Comparison of ENCODE assay signal across 29 cellular contexts in the genomic region with DNA sequence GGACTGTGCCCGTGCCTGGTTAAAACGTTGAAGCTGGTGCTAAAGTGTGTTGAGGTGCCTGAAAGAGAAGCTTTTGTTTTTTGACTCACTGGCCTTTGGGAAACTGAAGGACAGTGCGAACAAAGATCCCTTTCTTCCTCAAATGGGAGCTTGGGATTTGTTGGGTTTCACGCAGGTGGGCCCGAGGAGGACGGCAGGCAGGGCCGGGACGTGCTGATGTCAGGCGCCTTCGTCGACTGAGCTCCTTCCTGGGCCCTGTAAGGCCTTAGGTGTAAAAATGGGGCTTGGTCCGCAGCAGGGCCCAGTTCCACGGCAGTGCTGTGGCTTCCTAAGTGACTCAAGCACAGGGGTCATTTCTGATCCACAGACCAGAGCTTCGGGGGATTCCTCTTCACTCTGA.
"Had no signal": no experiment of that assay in that cellular context is flagged by ENCODE, and none has a peak within 500 bp of the region (broad histone marks: within the 10 kb centered on the region; RNA-seq: fewer than 3 reads in every experiment).

No MANE protein-coding gene starts in this region.

- H3K4me3 Mint-ChIP-seq: activated CD4-positive, alpha-beta memory T cell treated with anti-CD3 and anti-CD28 coated beads, Interleukin-2, amount 10 ng/mL, durations not matched to agents 7 days and 5 days; activated CD4-positive, alpha-beta T cell treated with anti-CD3 and anti-CD28 coated beads, Interleukin-2, amount 10 ng/mL, durations not matched to agents 24 days and 14 days; activated naive CD4-positive, alpha-beta T cell treated with anti-CD3 and anti-CD28 coated beads, Interleukin-2, amount 10 ng/mL, durations not matched to agents 7 days and 5 days; activated naive CD8-positive, alpha-beta T cell treated with anti-CD3 and anti-CD28 coated beads, Interleukin-2, amount 10 ng/mL, durations not matched to agents 7 days and 5 days; activated T-cell treated with anti-CD3 and anti-CD28 coated beads, Interleukin-2, amount 50 U/mL, for 24 hours; effector memory CD8-positive, alpha-beta T cell; nephron progenitor cell; stimulated activated naive B cell treated with anti-CD40 and anti-IgM and Interleukin-4, amounts not matched to agents 10 μg/mL and 1 μg/mL and 100 μg/mL, for 72 hours; T-helper 1 cell treated with Interleukin-12 subunit alpha and Interleukin-12 subunit beta and Interleukin-4 antibody, amounts not matched to agents 30 μg/mL and 1 μg/mL, for 36 hours had no signal

- H3K27me3 Mint-ChIP-seq: activated CD4-positive, alpha-beta memory T cell treated with anti-CD3 and anti-CD28 coated beads, Interleukin-2, amount 10 ng/mL, durations not matched to agents 7 days and 5 days; activated CD4-positive, alpha-beta T cell treated with anti-CD3 and anti-CD28 coated beads, Interleukin-2, amount 10 ng/mL, durations not matched to agents 24 days and 14 days; activated naive CD4-positive, alpha-beta T cell treated with anti-CD3 and anti-CD28 coated beads, Interleukin-2, amount 10 ng/mL, durations not matched to agents 7 days and 5 days; activated naive CD8-positive, alpha-beta T cell treated with anti-CD3 and anti-CD28 coated beads, Interleukin-2, amount 10 ng/mL, durations not matched to agents 7 days and 5 days; activated T-cell treated with anti-CD3 and anti-CD28 coated beads, Interleukin-2, amount 50 U/mL, for 24 hours; effector memory CD8-positive, alpha-beta T cell; stimulated activated naive B cell treated with anti-CD40 and anti-IgM and Interleukin-4, amounts not matched to agents 10 μg/mL and 1 μg/mL and 100 μg/mL, for 72 hours had no signal

- DNase-seq: activated CD4-positive, alpha-beta memory T cell treated with anti-CD3 and anti-CD28 coated beads, Interleukin-2, amount 10 ng/mL, durations not matched to agents 7 days and 5 days; activated CD4-positive, alpha-beta T cell treated with anti-CD3 and anti-CD28 coated beads, Interleukin-2, amount 10 ng/mL, durations not matched to agents 24 days and 14 days; activated CD4-positive, CD25-positive, alpha-beta regulatory T cell treated with anti-CD3 and anti-CD28 coated beads, Interleukin-2, amount 50 U/mL, for 72 hours; activated CD8-positive, alpha-beta memory T cell treated with anti-CD3 and anti-CD28 coated beads, Interleukin-2, amount 50 U/mL, for 48 hours; activated gamma-delta T cell; activated naive CD4-positive, alpha-beta T cell treated with anti-CD3 and anti-CD28 coated beads, Interleukin-2, amount 10 ng/mL, durations not matched to agents 7 days and 5 days; activated naive CD8-positive, alpha-beta T cell treated with anti-CD3 and anti-CD28 coated beads, Interleukin-2, amount 10 ng/mL, durations not matched to agents 7 days and 5 days; activated T-cell treated with anti-CD3 and anti-CD28 coated beads, Interleukin-2, amount 50 U/mL, for 24 hours; brain microvascular endothelial cell; caudate nucleus; cortex of kidney; effector memory CD8-positive, alpha-beta T cell; erythroblast; gastrocnemius medialis; nephron progenitor cell; nucleus accumbens; stimulated activated CD4-positive, alpha-beta T cell treated with anti-CD3 and anti-CD28 coated beads, Interleukin-15, amount 100 ng/mL, for 24 hours; stimulated activated CD4-positive, alpha-beta T cell treated with anti-CD3 and anti-CD28 coated beads, Interleukin-2, amount 100 ng/mL, for 24 hours; stimulated activated naive B cell treated with anti-CD40 and anti-IgM and Interleukin-4, amounts not matched to agents 10 μg/mL and 1 μg/mL and 100 μg/mL, for 72 hours; stomach; T1000; thyroid gland; upper lobe of right lung; WERI-Rb-1 had no signal

- H3K36me3 ChIP-seq: brain microvascular endothelial cell, gastrocnemius medialis, WERI-Rb-1 had no signal

- H3K27ac Mint-ChIP-seq: activated CD4-positive, alpha-beta memory T cell treated with anti-CD3 and anti-CD28 coated beads, Interleukin-2, amount 10 ng/mL, durations not matched to agents 7 days and 5 days; activated CD4-positive, alpha-beta T cell treated with anti-CD3 and anti-CD28 coated beads, Interleukin-2, amount 10 ng/mL, durations not matched to agents 24 days and 14 days; activated naive CD4-positive, alpha-beta T cell treated with anti-CD3 and anti-CD28 coated beads, Interleukin-2, amount 10 ng/mL, durations not matched to agents 7 days and 5 days; activated naive CD8-positive, alpha-beta T cell treated with anti-CD3 and anti-CD28 coated beads, Interleukin-2, amount 10 ng/mL, durations not matched to agents 7 days and 5 days; activated T-cell treated with anti-CD3 and anti-CD28 coated beads, Interleukin-2, amount 50 U/mL, for 24 hours; effector memory CD8-positive, alpha-beta T cell; nephron progenitor cell; stimulated activated naive B cell treated with anti-CD40 and anti-IgM and Interleukin-4, amounts not matched to agents 10 μg/mL and 1 μg/mL and 100 μg/mL, for 72 hours; T-helper 1 cell treated with Interleukin-12 subunit alpha and Interleukin-12 subunit beta and Interleukin-4 antibody, amounts not matched to agents 30 μg/mL and 1 μg/mL, for 36 hours had no signal

- H3K9me3 Mint-ChIP-seq: activated CD4-positive, alpha-beta memory T cell treated with anti-CD3 and anti-CD28 coated beads, Interleukin-2, amount 10 ng/mL, durations not matched to agents 7 days and 5 days; activated CD4-positive, alpha-beta T cell treated with anti-CD3 and anti-CD28 coated beads, Interleukin-2, amount 10 ng/mL, durations not matched to agents 24 days and 14 days; activated naive CD4-positive, alpha-beta T cell treated with anti-CD3 and anti-CD28 coated beads, Interleukin-2, amount 10 ng/mL, durations not matched to agents 7 days and 5 days; activated naive CD8-positive, alpha-beta T cell treated with anti-CD3 and anti-CD28 coated beads, Interleukin-2, amount 10 ng/mL, durations not matched to agents 7 days and 5 days; activated T-cell treated with anti-CD3 and anti-CD28 coated beads, Interleukin-2, amount 50 U/mL, for 24 hours; effector memory CD8-positive, alpha-beta T cell; nephron progenitor cell; stimulated activated naive B cell treated with anti-CD40 and anti-IgM and Interleukin-4, amounts not matched to agents 10 μg/mL and 1 μg/mL and 100 μg/mL, for 72 hours; T-helper 1 cell treated with Interleukin-12 subunit alpha and Interleukin-12 subunit beta and Interleukin-4 antibody, amounts not matched to agents 30 μg/mL and 1 μg/mL, for 36 hours had no signal

- H3K4me2 ChIP-seq: smooth muscle cell had no signal

- H3K27ac ChIP-seq: brain microvascular endothelial cell, gastrocnemius medialis, left lung, stomach, thyroid gland, upper lobe of right lung, WERI-Rb-1 had no signal

- H3K4me3 ChIP-seq: gastrocnemius medialis, left lung, lung, mucosa of descending colon, smooth muscle cell, stomach, thyroid gland, upper lobe of right lung had no signal

- H3K4me1 Mint-ChIP-seq: activated CD4-positive, alpha-beta memory T cell treated with anti-CD3 and anti-CD28 coated beads, Interleukin-2, amount 10 ng/mL, durations not matched to agents 7 days and 5 days; activated CD4-positive, alpha-beta T cell treated with anti-CD3 and anti-CD28 coated beads, Interleukin-2, amount 10 ng/mL, durations not matched to agents 24 days and 14 days; activated naive CD4-positive, alpha-beta T cell treated with anti-CD3 and anti-CD28 coated beads, Interleukin-2, amount 10 ng/mL, durations not matched to agents 7 days and 5 days; activated naive CD8-positive, alpha-beta T cell treated with anti-CD3 and anti-CD28 coated beads, Interleukin-2, amount 10 ng/mL, durations not matched to agents 7 days and 5 days had no signal

- H3K4me1 ChIP-seq: left lung had no signal

- H3K9me3 ChIP-seq: gastrocnemius medialis, left lung, mucosa of descending colon, stomach, thyroid gland, upper lobe of right lung had no signal

- H3K27me3 ChIP-seq: brain microvascular endothelial cell, gastrocnemius medialis, left lung, stomach, thyroid gland, upper lobe of right lung had no signal
